2 cellular contexts compared by ENCODE assay signal in genomic region chr11:5196731-5197130, GRCh38.
TF ChIP-seq lines count a peak whose summit lies in the region.

No MANE protein-coding gene starts in this region.

TF ChIP-seq in GM23338, 12 proteins besides CTCF, POLR2A, EP300 and RAD21:
- TF ChIP-seq STAT1 (IDR thresholded peaks at IDR 0.05; ENCODE audit: unreplicated experiment) = no peak
- no peak for TF ChIP-seq CREB1 (CRISPR knock-in tag; IDR thresholded peaks at IDR 0.05; ENCODE audit: low read depth)
- TF ChIP-seq ZNF462 (CRISPR knock-in tag; IDR thresholded peaks at IDR 0.05) = no peak
- TF ChIP-seq JUNB (IDR thresholded peaks at IDR 0.05; ENCODE audit: unreplicated experiment) = no peak
- TF ChIP-seq ZNF114 (CRISPR knock-in tag; IDR thresholded peaks at IDR 0.05) = no peak
- no peak for TF ChIP-seq REST (IDR thresholded peaks at IDR 0.05; ENCODE audit: unreplicated experiment)
- no peak for TF ChIP-seq ZNF331 (CRISPR knock-in tag; IDR thresholded peaks at IDR 0.05; ENCODE audit: low read depth)
- no peak for TF ChIP-seq NANOG (IDR thresholded peaks at IDR 0.05; ENCODE audit: borderline replicate concordance)
- no peak for TF ChIP-seq EZH2 (IDR thresholded peaks at IDR 0.05; ENCODE audit: low read depth, unreplicated experiment)
- TF ChIP-seq EZH2phosphoT487 (IDR thresholded peaks at IDR 0.05; ENCODE audit: unreplicated experiment) = no peak
- no peak for TF ChIP-seq POLR2AphosphoS5 (IDR thresholded peaks at IDR 0.05; ENCODE audit: low read depth)
- TF ChIP-seq ETS1 (IDR thresholded peaks at IDR 0.05) = no peak

TF ChIP-seq in K562, 482 proteins besides CTCF, POLR2A, EP300 and RAD21:
- peak; percentile 45; the same call in 1 of the 2 replicates for TF ChIP-seq ZNF431 (CRISPR knock-in tag; IDR thresholded peaks at IDR 0.05)
- TF ChIP-seq NFIC (IDR thresholded peaks at IDR 0.05) = 0 out of 2 replicates have a peak, but pooled peaks have one; percentile 5
- TF ChIP-seq NRF1 (conservative IDR thresholded peaks at IDR 0.05 in 1 of 2, IDR thresholded peaks at IDR 0.05 in 1 of 2) = no peak
- TF ChIP-seq TBL1XR1 (IDR thresholded peaks at IDR 0.05; ENCODE audit: low read length in 2 of 2) = no peak
- TF ChIP-seq ZNF830 (CRISPR knock-in tag; IDR thresholded peaks at IDR 0.05) = no peak
TF ChIP-seq in K562: peak in this region for 2.
